ENCODE assay signal across 13 cellular contexts in the genomic region with DNA sequence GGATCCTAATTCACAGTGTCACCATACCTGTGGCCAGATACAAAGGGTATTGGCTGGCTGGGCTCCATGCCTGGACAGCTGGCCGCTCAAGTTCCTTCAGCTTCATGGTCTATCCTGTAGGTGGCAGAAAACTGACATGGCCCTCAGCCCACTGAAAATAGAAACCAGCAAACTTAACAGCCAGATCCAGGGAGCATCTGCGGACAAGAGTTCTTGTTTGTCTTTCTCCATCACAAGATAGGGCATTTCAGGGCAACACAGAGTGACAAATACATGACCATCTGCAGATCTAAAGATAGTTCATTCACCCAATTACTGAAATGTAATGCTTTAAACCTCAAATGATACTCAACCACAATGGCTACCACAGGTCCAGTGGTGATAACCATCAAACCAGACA. TPM values are rescaled to one million over a fixed set of nuclear protein-coding genes. Genes with fewer than 3 reads are reported as not detected.
DNase-seq lines count a peak whose midpoint lies in the region; ATAC-seq, FAIRE-seq and TF ChIP-seq lines count a peak whose summit lies in the region.
"Had no signal": no experiment of that assay in that cellular context is flagged by ENCODE, and none has a peak within 500 bp of the region (broad histone marks: within the 10 kb centered on the region; RNA-seq: fewer than 3 reads in every experiment).

No MANE protein-coding gene starts in this region.

- H2AFZ ChIP-seq in HCT116 (ENCODE audit: low read depth, low read length, poor library complexity, severe bottlenecking), result no peak overlapping the region

- H3K4me1 ChIP-seq in HCT116 (ENCODE audit: control insufficient read depth in 1 of 2, insufficient read depth in 2 of 2, low read length in 2 of 2) (no peaks in the 10 kb centered on the region), testis (peaks cover 12% of the 10 kb centered on the region)

- H3K4me2 ChIP-seq in HCT116 (ENCODE audit: low read length), result no peak overlapping the region

- FAIRE-seq in HTR-8/SVneo (lab: Jason Lieb, UNC), result no peak
- FAIRE-seq: colon had no signal

- no TSS peak for BruUV-seq in HCT116 (replicated peaks; lab: Mats Ljungman, UMichigan)

- peak; percentile 22 for TF ChIP-seq CTCF in AG10803 (conservative IDR thresholded peaks at IDR 0.05; ENCODE audit: low read length)
- peak in 2 of 3 experiments; percentile 38 to 43; a peak in 4 of 6 replicates for TF ChIP-seq CTCF in HCT116 (IDR thresholded peaks at IDR 0.05 in 2 of 3, conservative IDR thresholded peaks at IDR 0.05 in 1 of 3; ENCODE audit: borderline replicate concordance in 1 of 3, insufficient read depth in 1 of 3, low read depth in 2 of 3, low read length in 2 of 3)
- no peak for TF ChIP-seq CTCF in testis (IDR thresholded peaks at IDR 0.05)

- TF ChIP-seq RAD21 in HCT116 (IDR thresholded peaks at IDR 0.05; ENCODE audit: low read depth), result peak; percentile 35

- POLR2A ChIA-PET in HCT116 (lab: Charles Lee), result no interaction called here

- intact Hi-C loops in HCT116 (cut with micrococcal nuclease), result loop anchor here (10.0 kb wide), 1 partner anchor 662 kb away; no protein-coding TSS in a partner anchor
- intact Hi-C loops in testis (cut with DNase I; ENCODE audit: low total_unique reads), result no loop called here

- RAD21 ChIA-PET in HCT116 (lab: Charles Lee; ENCODE audit: low non-redundant PET in 1 of 2, low total read pairs in 2 of 2, uncharacterized antibody in 2 of 2, unreplicated experiment in 2 of 2), result no interaction called here

- no peak for TF ChIP-seq POLR2A in HCT116 (IDR thresholded peaks at IDR 0.05; ENCODE audit: borderline replicate concordance, extremely low read depth, insufficient read depth, insufficient read length)
- no peak for TF ChIP-seq POLR2A in testis (IDR thresholded peaks at IDR 0.05)

- no peak overlapping the region for H3K9ac ChIP-seq in HCT116 (ENCODE audit: low read length)

- H3K27ac ChIP-seq in HCT116 (ENCODE audit: low read depth, low read length) (no peak overlapping the region), testis (no peak overlapping the region)

- CTCF ChIA-PET in HCT116 (lab: Charles Lee), result interaction anchor here (0.7 to 3.4 kb wide), 6 partner anchors 8 to 362 kb away, joined by 3 to 28 read pairs (median 5); no protein-coding TSS in a partner anchor

- H3K4me3 ChIP-seq in AG10803 (ENCODE audit: low read length) (no peak overlapping the region), HCT116 (replicated peaks in 1 of 2; ENCODE audit: low read depth in 1 of 2, low read length in 2 of 2) (no peak overlapping the region), testis (no peak overlapping the region)
- H3K4me3 ChIP-seq: MG63 had no signal

- ATAC-seq in HCT116 (peak; percentile 52), HG02970 (IDR thresholded peaks at IDR 0.05; ENCODE audit: low FRiP score, unreplicated experiment) (no peak)
- ATAC-seq: activated T-helper 17 cell treated with anti-CD3 and anti-CD28 coated beads, Interleukin-2, amount 50 U/mL, for 72 hours had no signal

- H3K27me3 ChIP-seq in HCT116 (ENCODE audit: insufficient read depth, low read length) (no peaks in the 10 kb centered on the region), testis (no peaks in the 10 kb centered on the region)
- H3K27me3 ChIP-seq: MG63 had no signal

- peaks cover 10 to 14% of the 10 kb centered on the region in 2 experiments; a peak in 3 of 4 replicates for H3K36me3 ChIP-seq in HCT116 (ENCODE audit: control insufficient read depth in 1 of 2, insufficient read depth in 2 of 2, low read length in 2 of 2)
- H3K36me3 ChIP-seq in testis (ENCODE audit: low read depth, missing control alignments), result no peaks in the 10 kb centered on the region
- H3K36me3 ChIP-seq: MG63 had no signal

- DNase-seq in AG10803 (ENCODE audit: low read depth) (no peak), HCT116 (ENCODE audit: low read depth, low spot score) (no peak), SK-MEL-5 (ENCODE audit: low read depth, low spot score) (peak; percentile 56), left kidney (ENCODE audit: low read depth, low spot score) (peak; percentile 18), testis (no peak), retina (no peak), HTR-8/SVneo (ENCODE audit: insufficient read length, low spot score) (no peak)
- DNase-seq: head of caudate nucleus; MG63; stimulated activated CD4-positive, alpha-beta T cell treated with anti-CD3 and anti-CD28 coated beads, Interleukin-12 subunit alpha, Interleukin-12 subunit beta, amount 100 ng/mL, for 4 hours had no signal

- H3K9me3 ChIP-seq in HCT116 (ENCODE audit: control insufficient read depth in 1 of 2, insufficient read depth in 1 of 2, low read depth in 1 of 2, low read length in 2 of 2), result no peaks in the 10 kb centered on the region
- H3K9me3 ChIP-seq in testis, result no peaks in the 10 kb centered on the region
- H3K9me3 ChIP-seq: MG63 had no signal

- in situ Hi-C loops in SK-MEL-5 (cut with HindIII; ENCODE audit: low pct_unique_long_range_greater_than_20kb, low sequenced_read_pairs), result no loop called here

- WGBS in testis, 2 donors, result 93 to 96% methylated on average over 2 of the region's 2 CpGs

- H3K9me2 ChIP-seq in HCT116 (ENCODE audit: insufficient read depth), result no peaks in the 10 kb centered on the region

- no peaks in the 10 kb centered on the region for H4K20me1 ChIP-seq in HCT116 (ENCODE audit: insufficient read depth)

- H3K79me2 ChIP-seq in HCT116 (ENCODE audit: insufficient read depth, low read length), result no peaks in the 10 kb centered on the region

TF ChIP-seq in HCT116, 20 proteins besides CTCF, POLR2A, EP300 and RAD21 (continues in another document):
- TF ChIP-seq, protein P1, sequence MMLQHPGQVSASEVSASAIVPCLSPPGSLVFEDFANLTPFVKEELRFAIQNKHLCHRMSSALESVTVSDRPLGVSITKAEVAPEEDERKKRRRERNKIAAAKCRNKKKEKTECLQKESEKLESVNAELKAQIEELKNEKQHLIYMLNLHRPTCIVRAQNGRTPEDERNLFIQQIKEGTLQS (IDR thresholded peaks at IDR 0.05), result no peak
- TF ChIP-seq SRF (IDR thresholded peaks at IDR 0.05; ENCODE audit: low read depth), result no peak
- no peak for TF ChIP-seq TCF7L2 (IDR thresholded peaks at IDR 0.05; ENCODE audit: borderline replicate concordance, extremely low read depth, insufficient read depth, insufficient read length)
- no peak for TF ChIP-seq CBX3 (IDR thresholded peaks at IDR 0.05; ENCODE audit: low read depth)
- no peak for TF ChIP-seq SIN3A (IDR thresholded peaks at IDR 0.05; ENCODE audit: low read depth)
- TF ChIP-seq EZH2phosphoT487 (IDR thresholded peaks at IDR 0.05; ENCODE audit: borderline replicate concordance), result no peak
- TF ChIP-seq FOSL1 (IDR thresholded peaks at IDR 0.05; ENCODE audit: low read depth), result no peak
- no peak for TF ChIP-seq EGR1 (IDR thresholded peaks at IDR 0.05; ENCODE audit: low read depth)
- no peak for TF ChIP-seq SP1 (IDR thresholded peaks at IDR 0.05; ENCODE audit: low read depth)
- TF ChIP-seq JUND (IDR thresholded peaks at IDR 0.05), result no peak
- no peak for TF ChIP-seq CEBPB (IDR thresholded peaks at IDR 0.05; ENCODE audit: low read depth)
- no peak for TF ChIP-seq YY1 (IDR thresholded peaks at IDR 0.05; ENCODE audit: extremely low read depth, insufficient replicate concordance, low read depth, low read length)

RNA-seq across cellular contexts. Expression of a gene that starts 2.8 kb away (rescaled TPM):
- total RNA-seq in HCT116 (2021; ENCODE audit: unreplicated experiment), result 30.9 TPM
- polyA plus RNA-seq in HCT116 (2012), result 13.2 and 17.0 TPM in 2 replicates
- total RNA-seq in SK-MEL-5 (2014; rRNA removed; shearing (Covaris generic)), result 0.48 and 0.66 TPM in 2 replicates
- 0.09 and 0.25 TPM in 2 replicates for polyA plus RNA-seq in SK-MEL-5 (2015; cell fraction: cytosol; rRNA removed)
- 49.6 and 52.0 TPM in 2 replicates for polyA plus RNA-seq in SK-MEL-5 (2015; cell fraction: nucleus; rRNA removed)
- 10 to 100 TPM; 32.8 to 42.0 TPM for total RNA-seq in testis
- polyA plus RNA-seq in testis (ENCODE audit: insufficient read depth, low read depth, low replicate concordance), result 23.1 TPM

RNA-seq across cellular contexts. Expression of a gene that starts 12.8 kb away (rescaled TPM):
- total RNA-seq in HCT116 (2021; ENCODE audit: unreplicated experiment) (243 TPM), testis (100 to 1,000 TPM; 141 to 219 TPM)
- 253 and 361 TPM in 2 replicates for polyA plus RNA-seq in HCT116 (2012)
- total RNA-seq in SK-MEL-5 (2014; rRNA removed; shearing (Covaris generic)), result 447 and 448 TPM in 2 replicates
- 227 and 343 TPM in 2 replicates for polyA plus RNA-seq in SK-MEL-5 (2015; cell fraction: cytosol; rRNA removed)
- polyA plus RNA-seq in SK-MEL-5 (2015; cell fraction: nucleus; rRNA removed), result 73.7 and 80.2 TPM in 2 replicates
- 150 TPM for polyA plus RNA-seq in testis (ENCODE audit: insufficient read depth, low read depth, low replicate concordance)

RNA-seq across cellular contexts. Expression of a gene that starts 18.9 kb away (rescaled TPM):
- total RNA-seq in HCT116 (2021; ENCODE audit: unreplicated experiment) (67.2 TPM), testis (10 to 100 TPM; 30.9 to 34.3 TPM)
- 22.0 and 30.5 TPM in 2 replicates for polyA plus RNA-seq in HCT116 (2012)
- total RNA-seq in SK-MEL-5 (2014; rRNA removed; shearing (Covaris generic)), result 3.7 and 12.8 TPM in 2 replicates
- polyA plus RNA-seq in SK-MEL-5 (2015; cell fraction: cytosol; rRNA removed), result 9.5 and 10.8 TPM in 2 replicates
- polyA plus RNA-seq in SK-MEL-5 (2015; cell fraction: nucleus; rRNA removed), result 33.4 and 41.0 TPM in 2 replicates
- 81.0 TPM for polyA plus RNA-seq in testis (ENCODE audit: insufficient read depth, low read depth, low replicate concordance)

RNA-seq across cellular contexts. Expression of a gene that starts 54.0 kb away (rescaled TPM):
- not detected for total RNA-seq in HCT116 (2021; ENCODE audit: unreplicated experiment)
- 0.35 and 0.49 TPM in 2 replicates for polyA plus RNA-seq in HCT116 (2012)
- total RNA-seq in SK-MEL-5 (2014; rRNA removed; shearing (Covaris generic)), result not detected in 2 replicates
- polyA plus RNA-seq in SK-MEL-5 (2015; cell fraction: cytosol; rRNA removed), result not detected in 2 replicates
- polyA plus RNA-seq in SK-MEL-5 (2015; cell fraction: nucleus; rRNA removed), result not detected in 2 replicates
- total RNA-seq in testis, result under 1 TPM in 1 of 2 donors, not detected in 1; 0.37 TPM
- 0.20 TPM for polyA plus RNA-seq in testis (ENCODE audit: insufficient read depth, low read depth, low replicate concordance)

Comparison
In these comparisons a context has a peak if more than half of its experiments do, and no peak if none do; other contexts are left out.
1. DNase-seq: peak in SK-MEL-5 (single experiment) and left kidney (single experiment); none in AG10803 (single experiment), HCT116 (single experiment), testis (single experiment), retina (single experiment) and HTR-8/SVneo (single experiment).
2. CTCF ChIP-seq: peak in AG10803 (single experiment) and HCT116 (2 of 3); none in testis (0 of 3).
3. RNA of a gene that starts 2.8 kb away (total RNA-seq): 32.8 to 42.0 TPM in testis and 30.9 TPM in HCT116 (single experiment); 0.48 to 0.66 TPM in SK-MEL-5; every median in the first group is over 10 times any median in the second.